In genomic region chr11:123217897-123218296, GRCh38 we compare ENCODE assay signal across 22 cellular contexts. TPM values are rescaled to one million over a fixed set of nuclear protein-coding genes. Genes with fewer than 3 reads are reported as not detected.
A peak's percentile ranks its signal among the peaks of the same experiment; 100 is the strongest.
DNase-seq lines count a peak whose midpoint lies in the region; TF ChIP-seq lines count a peak whose summit lies in the region.
"Had no signal": no experiment of that assay in that cellular context is flagged by ENCODE, and none has a peak within 500 bp of the region (broad histone marks: within the 10 kb centered on the region; RNA-seq: fewer than 3 reads in every experiment).

No MANE protein-coding gene starts in this region.

- intact Hi-C loops in PC-9 (cut with micrococcal nuclease; ENCODE audit: unreplicated experiment): loop anchor here (1.0 kb wide), 1 partner anchor 100 kb away; no protein-coding TSS in a partner anchor

- H3K36me3 Mint-ChIP-seq in progenitor cell of endocrine pancreas (ENCODE audit: insufficient read depth): no peaks in the 10 kb centered on the region

- H3K79me2 ChIP-seq in PC-9 (ENCODE audit: low read depth) (no peaks in the 10 kb centered on the region), hepatocyte (no peaks in the 10 kb centered on the region)

- peaks cover 23% of the 10 kb centered on the region for H3K4me1 ChIP-seq in PC-9 (replicated peaks; ENCODE audit: insufficient read depth)
- H3K4me1 ChIP-seq in hepatocyte (ENCODE audit: insufficient read depth): peaks cover 26% of the 10 kb centered on the region
- H3K4me1 ChIP-seq: left ventricle myocardium inferior, prostate gland, vagina had no signal

- H3K4me3 Mint-ChIP-seq in progenitor cell of endocrine pancreas (ENCODE audit: low read depth): no peak overlapping the region
- H3K4me3 Mint-ChIP-seq: activated naive CD8-positive, alpha-beta T cell treated with anti-CD3 and anti-CD28 coated beads for 36 hours; activated T-cell treated with anti-CD3 and anti-CD28 coated beads, Interleukin-2, amount 50 U/mL, for 4 hours; stimulated activated naive CD8-positive, alpha-beta T cell treated with anti-CD3 and anti-CD28 coated beads, Interleukin-15, Interleukin-2, amounts not matched to agents 100 ng/mL and 50 ng/mL, for 24 hours had no signal

- H4K20me1 ChIP-seq in PC-9 (ENCODE audit: insufficient read depth): no peaks in the 10 kb centered on the region
- no peaks in the 10 kb centered on the region for H4K20me1 ChIP-seq in hepatocyte (ENCODE audit: insufficient read depth, poor library complexity, severe bottlenecking)

- H3K4me2 ChIP-seq in PC-9 (peak overlapping the region; percentile 47), hepatocyte (peak overlapping the region; percentile 34)

- no peaks in the 10 kb centered on the region for H3K27me3 ChIP-seq in PC-9 (ENCODE audit: insufficient read depth, low read depth)
- H3K27me3 ChIP-seq in hepatocyte: no peaks in the 10 kb centered on the region
- H3K27me3 ChIP-seq: vagina had no signal

- 19% methylated on average over 3 of the region's 3 CpGs for WGBS in hepatocyte (ENCODE audit: low lambda C conversion rate, missing lambda C conversion rate)

- peaks cover 12% of the 10 kb centered on the region for H3K9me3 Mint-ChIP-seq in progenitor cell of endocrine pancreas (ENCODE audit: low read depth)

- peak overlapping the region; percentile 51 for H3K27ac Mint-ChIP-seq in progenitor cell of endocrine pancreas
- H3K27ac Mint-ChIP-seq: activated naive CD8-positive, alpha-beta T cell treated with anti-CD3 and anti-CD28 coated beads for 36 hours; stimulated activated naive CD8-positive, alpha-beta T cell treated with anti-CD3 and anti-CD28 coated beads, Interleukin-15, Interleukin-2, amounts not matched to agents 100 ng/mL and 50 ng/mL, for 24 hours had no signal

- CTCF ChIA-PET in PC-9 (lab: Charles Lee): no interaction called here

- in situ Hi-C loops in GM13976 (cut with MboI; ENCODE audit: low sequenced_read_pairs, unreplicated experiment): no loop called here

- H2AFZ ChIP-seq in PC-9: peak overlapping the region; percentile 42
- peak overlapping the region; percentile 27 for H2AFZ ChIP-seq in hepatocyte

- no TSS peak for BruUV-seq in PC-9 (replicated peaks; lab: Mats Ljungman, UMichigan)

- H3K27me3 Mint-ChIP-seq in progenitor cell of endocrine pancreas: no peaks in the 10 kb centered on the region

- peaks cover 8% of the 10 kb centered on the region; the same call in 1 of the 2 replicates for H3F3A ChIP-seq in PC-9 (ENCODE audit: insufficient read depth, low read depth)

- H3K9me3 ChIP-seq in PC-9 (ENCODE audit: insufficient read depth, low read depth): peaks cover 5% of the 10 kb centered on the region; the same call in 1 of the 2 replicates
- no peaks in the 10 kb centered on the region for H3K9me3 ChIP-seq in hepatocyte (ENCODE audit: low read depth)
- H3K9me3 ChIP-seq: prostate gland, vagina had no signal

- H3K27ac ChIP-seq in PC-9 (peak overlapping the region; percentile 76), hepatocyte (peak overlapping the region; percentile 84)
- H3K27ac ChIP-seq: left ventricle myocardium inferior, prostate gland, vagina had no signal

- peaks cover 19% of the 10 kb centered on the region for H3K4me1 Mint-ChIP-seq in progenitor cell of endocrine pancreas (ENCODE audit: low read depth)
- H3K4me1 Mint-ChIP-seq: activated naive CD8-positive, alpha-beta T cell treated with anti-CD3 and anti-CD28 coated beads for 36 hours had no signal

- H3K9me2 ChIP-seq in PC-9 (ENCODE audit: insufficient read depth): no peaks in the 10 kb centered on the region
- H3K9me2 ChIP-seq in hepatocyte (replicated peaks; ENCODE audit: insufficient read depth): no peaks in the 10 kb centered on the region

- no peak overlapping the region for H3K4me3 ChIP-seq in PC-9
- H3K4me3 ChIP-seq in hepatocyte: no peak overlapping the region
- H3K4me3 ChIP-seq: left ventricle myocardium inferior, prostate gland, vagina had no signal

- POLR2A ChIA-PET in PC-9 (lab: Charles Lee; ENCODE audit: unreplicated experiment): interaction anchor here (0.6 kb wide), 1 partner anchor 332 kb away, joined by 10 read pairs; no protein-coding TSS in a partner anchor

- TF ChIP-seq CTCF in PC-9 (conservative IDR thresholded peaks at IDR 0.05): no peak
- TF ChIP-seq CTCF in hepatocyte (IDR thresholded peaks at IDR 0.05; ENCODE audit: poor library complexity): no peak
- TF ChIP-seq CTCF in progenitor cell of endocrine pancreas (IDR thresholded peaks at IDR 0.05; ENCODE audit: unreplicated experiment): no peak
- no peak for TF ChIP-seq CTCF in GM13976 (IDR thresholded peaks at IDR 0.05; ENCODE audit: borderline replicate concordance, control extremely low read depth, extremely low read depth, insufficient read depth, missing control alignments)

- no peaks in the 10 kb centered on the region for H3K36me3 ChIP-seq in PC-9 (ENCODE audit: low read depth)
- H3K36me3 ChIP-seq in hepatocyte (replicated peaks; ENCODE audit: insufficient read depth, low read depth): no peaks in the 10 kb centered on the region
- H3K36me3 ChIP-seq: left ventricle myocardium inferior, prostate gland, vagina had no signal

- DNase-seq in Daoy (ENCODE audit: low read depth): peak; percentile 31
- DNase-seq in PC-9: no peak
- DNase-seq in hepatocyte (ENCODE audit: low spot score): no peak
- no peak for DNase-seq in progenitor cell of endocrine pancreas (ENCODE audit: low spot score, unreplicated experiment)
- no peak for DNase-seq in SIG-M5 treated with dmso at 0.1 percent for 504 hours (lab: John Stamatoyannopoulos, UW; ENCODE audit: unreplicated experiment)
- DNase-seq in GM13976 (ENCODE audit: low spot score): no peak
- no peak for DNase-seq in NCI-H774 (lab: John Stamatoyannopoulos, UW)
- DNase-seq in NCI-H446 (lab: John Stamatoyannopoulos, UW): no peak
- DNase-seq: activated CD4-positive, alpha-beta T cell treated with anti-CD3 and anti-CD28 coated beads, Interleukin-2, amount 50 U/mL, for 1 hour; activated naive CD8-positive, alpha-beta T cell treated with anti-CD3 and anti-CD28 coated beads for 36 hours; activated T-cell treated with anti-CD3 and anti-CD28 coated beads, Interleukin-2, amount 50 U/mL, for 4 hours; AML-193; effector memory CD4-positive, alpha-beta T cell; GDM1; H7; left ventricle myocardium inferior; MM.1S; NCI-H187 treated with DMSO at 0.1 percent for 48 hours; NCI-H524 treated with DMSO at 0.1 percent for 48 hours had no signal

RNA-seq across cellular contexts. Expression of gene CLMP, which starts 22.8 kb away (rescaled TPM):
- total RNA-seq in Daoy (2014; rRNA removed; shearing (Covaris generic)): 20.8 and 29.1 TPM in 2 replicates
- total RNA-seq in PC-9 (2021) (5.4 and 6.1 TPM in 2 replicates), hepatocyte (59.4 and 75.1 TPM in 2 replicates), progenitor cell of endocrine pancreas (2.3 and 4.0 TPM in 2 replicates)
- polyA plus RNA-seq in hepatocyte: 23.3 and 27.1 TPM in 2 replicates
